27 cellular contexts compared by ENCODE assay signal in genomic region chr16:23039118-23039517, GRCh38.
"Had no signal": no experiment of that assay in that cellular context is flagged by ENCODE, and none has a peak within 500 bp of the region (broad histone marks: within the 10 kb centered on the region; RNA-seq: fewer than 3 reads in every experiment).

No MANE protein-coding gene starts in this region.

- H3K36me3 ChIP-seq: stomach, suprapubic skin, thoracic aorta, thyroid gland, tibial artery, tibial nerve, transverse colon, upper lobe of left lung, upper lobe of right lung, uterus, vagina had no signal

- H3K27me3 ChIP-seq: stomach, suprapubic skin, testis, thyroid gland, tibial artery, tibial nerve, transverse colon, upper lobe of left lung, upper lobe of right lung, uterus, vagina had no signal

- H3K4me1 ChIP-seq: stomach, suprapubic skin, testis, thyroid gland, tibial artery, tibial nerve, upper lobe of left lung, upper lobe of right lung, uterus, vagina had no signal

- DNase-seq: stimulated activated CD4-positive, alpha-beta T cell treated with anti-CD3 and anti-CD28 coated beads, Interleukin-2, amount 100 ng/mL, for 48 hours; stimulated activated CD4-positive, alpha-beta T cell treated with anti-CD3 and anti-CD28 coated beads, Interleukin-4, amount 100 ng/mL, for 1 hour; stimulated activated CD4-positive, alpha-beta T cell treated with anti-CD3 and anti-CD28 coated beads, Interleukin-4, amount 100 ng/mL, for 24 hours; stimulated activated CD4-positive, alpha-beta T cell treated with anti-CD3 and anti-CD28 coated beads, Interleukin-4, amount 100 ng/mL, for 4 hours; stimulated activated CD8-positive, alpha-beta memory T cell treated with anti-CD3 and anti-CD28 coated beads, Interleukin-4, amount 100 ng/mL, for 48 hours; stimulated activated naive B cell treated with anti-CD40 and anti-IgM and Interleukin-4, amounts not matched to agents 10 μg/mL and 1 μg/mL and 100 μg/mL, for 72 hours; stimulated activated naive CD4-positive, alpha-beta T cell; stimulated activated naive CD4-positive, alpha-beta T cell treated with Interleukin-2 at 50 U/mL for 16 hours; stimulated activated naive CD8-positive, alpha-beta T cell treated with anti-CD3 and anti-CD28 coated beads, Interleukin-15, amount 100 ng/mL, for 72 hours; stimulated activated naive CD8-positive, alpha-beta T cell treated with anti-CD3 and anti-CD28 coated beads, Interleukin-15, Interleukin-2, amounts not matched to agents 100 U/mL and 50 U/mL, for 24 hours; stomach; substantia nigra; testis; thyroid gland; tibial artery; transverse colon; trophoblast cell; upper lobe of left lung; upper lobe of right lung; uterus had no signal

- H3K27ac ChIP-seq: stomach, suprapubic skin, testis, thoracic aorta, thyroid gland, tibial artery, tibial nerve, transverse colon, upper lobe of left lung, upper lobe of right lung, uterus, vagina had no signal

- FAIRE-seq: urothelium cell line had no signal

- H3K4me3 ChIP-seq: stomach, suprapubic skin, testis, thoracic aorta, thyroid gland, tibial artery, tibial nerve, transverse colon, upper lobe of left lung, upper lobe of right lung, uterus, vagina had no signal

- H3K9me3 ChIP-seq: suprapubic skin, testis, thyroid gland, transverse colon, upper lobe of right lung, uterus, vagina had no signal

- ATAC-seq: stimulated activated effector memory CD8-positive, alpha-beta T cell treated with anti-CD3 and anti-CD28 coated beads, Interleukin-12 subunit alpha, Interleukin-12 subunit beta, amount 100 ng/mL, for 72 hours; stimulated activated memory B cell treated with anti-CD40 and anti-IgM and Interleukin-4, amounts not matched to agents 10 μg/mL and 1 μg/mL and 100 μg/mL, for 72 hours; stimulated activated naive B cell treated with anti-CD40 and anti-IgM and Interleukin-4, amounts not matched to agents 10 μg/mL and 1 μg/mL and 100 μg/mL, for 72 hours; stimulated activated naive CD8-positive, alpha-beta T cell treated with anti-CD3 and anti-CD28 coated beads, Interleukin-15, amount 100 ng/mL, for 72 hours; stimulated activated naive CD8-positive, alpha-beta T cell treated with anti-CD3 and anti-CD28 coated beads, Interleukin-15, Interleukin-2, amounts not matched to agents 100 U/mL and 50 U/mL, for 24 hours; upper lobe of right lung had no signal
